10 cellular contexts compared by ENCODE assay signal in the genomic region with DNA sequence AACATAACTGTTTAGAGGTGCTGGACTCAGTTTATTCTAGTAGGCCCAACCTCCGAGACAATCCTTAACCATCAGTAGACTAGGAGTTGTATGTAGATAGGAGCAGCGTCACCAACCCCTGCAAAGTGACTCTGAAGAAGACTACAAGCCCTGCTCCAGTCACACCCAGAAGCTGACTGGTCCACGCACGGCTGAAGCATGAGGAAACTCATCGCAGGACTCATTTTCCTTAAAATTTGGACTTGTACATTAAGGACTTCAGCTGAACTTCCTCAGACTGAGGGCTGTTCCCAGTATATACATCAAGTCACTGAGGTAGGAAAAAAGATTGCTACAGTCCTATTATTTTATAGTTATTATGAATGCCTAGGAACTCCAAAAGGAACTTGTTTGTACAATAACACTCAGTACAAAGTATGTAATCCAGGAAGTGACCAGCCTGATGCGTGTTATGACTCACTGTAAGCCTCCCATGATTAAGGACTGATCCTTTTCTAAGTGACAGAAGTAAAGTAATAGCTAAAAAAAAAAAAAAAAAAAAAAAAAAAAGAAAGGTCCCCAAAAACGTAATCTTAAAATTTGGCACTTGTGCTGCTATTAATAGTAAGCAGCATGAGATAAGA. TPM values are rescaled to one million over a fixed set of nuclear protein-coding genes. Genes with fewer than 3 reads are reported as not detected.
DNase-seq lines count a peak whose midpoint lies in the region; ATAC-seq and TF ChIP-seq lines count a peak whose summit lies in the region.
"Had no signal": no experiment of that assay in that cellular context is flagged by ENCODE, and none has a peak within 500 bp of the region (broad histone marks: within the 10 kb centered on the region; RNA-seq: fewer than 3 reads in every experiment).

No MANE protein-coding gene starts in this region.

- intact Hi-C loops in left lung (cut with DNase I) = no loop called here

- H3K27ac ChIP-seq in left lung = peak overlapping the region in 1 of 2 donors; percentile 39

- H3K9me3 ChIP-seq in left lung = no peaks in the 10 kb centered on the region

- no peak for TF ChIP-seq CTCF in left lung (IDR thresholded peaks at IDR 0.05)

- no peak overlapping the region for H3K4me3 ChIP-seq in left lung

- H3K4me1 ChIP-seq in left lung = no peaks in the 10 kb centered on the region

- DNase-seq in EH (ENCODE audit: low read depth) (peak; percentile 60), amniotic epithelial cell (ENCODE audit: low read depth) (peak; percentile 94), left lung (no peak), NCI-H524 treated with DMSO at 0.1 percent for 48 hours (lab: John Stamatoyannopoulos, UW) (no peak), SHP77 (lab: John Stamatoyannopoulos, UW) (no peak), AML-193 (lab: John Stamatoyannopoulos, UW) (no peak)
- no peak for DNase-seq in stimulated activated CD4-positive, alpha-beta T cell treated with anti-CD3 and anti-CD28 coated beads, Interleukin-15, amount 100 ng/mL, for 24 hours
- DNase-seq: activated naive CD8-positive, alpha-beta T cell treated with anti-CD3 and anti-CD28 coated beads, Interleukin-2, amount 10 ng/mL, durations not matched to agents 7 days and 5 days; NCI-H1105 had no signal

- no peaks in the 10 kb centered on the region for H3K27me3 ChIP-seq in left lung

- ATAC-seq in HG02938 (IDR thresholded peaks at IDR 0.05; ENCODE audit: unreplicated experiment) (peak; percentile 43), left lung (peak; percentile 70)

- H3K36me3 ChIP-seq in left lung = no peaks in the 10 kb centered on the region

RNA-seq across cellular contexts. Expression of a gene that starts 41.6 kb away (rescaled TPM):
- 1 to 10 TPM in 1 of 2 donors, under 1 TPM in 1; 0.47 to 1.5 TPM for total RNA-seq in left lung
- total RNA-seq: activated naive CD8-positive, alpha-beta T cell treated with anti-CD3 and anti-CD28 coated beads, Interleukin-2, amount 10 ng/mL, durations not matched to agents 7 days and 5 days had no signal

Comparison
In these comparisons a context has a peak if more than half of its experiments do, and no peak if none do; other contexts are left out.
1. DNase-seq: peak in EH (single experiment) and amniotic epithelial cell (single experiment); none in left lung (0 of 2), NCI-H524 treated with DMSO at 0.1 percent for 48 hours (single experiment), SHP77 (0 of 2), AML-193 (0 of 2) and stimulated activated CD4-positive, alpha-beta T cell treated with anti-CD3 and anti-CD28 coated beads, Interleukin-15, amount 100 ng/mL, for 24 hours (single experiment).